ENCODE assay signal across 8 cellular contexts in the genomic region with DNA sequence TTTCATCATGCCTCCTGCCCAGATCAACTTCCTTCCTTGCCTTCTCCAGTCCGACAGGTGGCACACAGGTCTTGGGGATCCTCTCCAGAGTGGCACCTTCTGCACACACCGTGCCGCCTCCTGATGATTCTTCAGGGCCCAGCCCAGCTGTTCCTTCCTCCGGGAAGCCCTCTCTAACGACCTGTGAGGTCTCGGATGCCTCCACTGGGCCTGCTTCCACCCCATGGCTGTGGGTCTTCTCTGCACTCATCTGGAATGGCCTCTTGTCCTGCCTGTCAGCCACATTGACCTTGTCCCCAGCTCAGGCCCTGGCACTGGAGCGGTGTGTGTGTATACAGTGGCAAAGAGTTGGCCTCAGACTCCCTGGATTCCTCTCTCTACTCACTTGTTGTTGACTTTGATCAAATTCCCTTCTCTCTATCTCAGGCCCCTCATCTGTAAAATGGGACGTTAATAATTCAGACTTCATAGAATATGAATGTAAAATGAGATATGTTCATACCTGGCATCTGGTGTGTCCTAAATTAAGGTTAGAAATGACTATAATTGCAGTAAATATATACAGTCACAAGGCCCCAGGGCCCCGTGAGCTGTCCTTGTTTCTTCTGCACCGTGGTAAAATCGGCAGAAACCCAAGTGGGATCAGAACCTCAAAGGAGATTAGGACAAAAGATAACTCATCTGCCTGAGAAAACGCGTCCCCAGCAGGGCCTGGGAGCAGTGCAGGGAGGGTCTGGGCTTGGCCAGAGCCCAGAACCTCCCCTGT. TPM values are rescaled to one million over a fixed set of nuclear protein-coding genes. Genes with fewer than 3 reads are reported as not detected.
DNase-seq lines count a peak whose midpoint lies in the region; ATAC-seq and TF ChIP-seq lines count a peak whose summit lies in the region.

No MANE protein-coding gene starts in this region.

- CTCF ChIA-PET in activated CD8-positive, alpha-beta T cell treated with anti-CD3 and anti-CD28 coated beads for 36 hours (lab: Charles Lee) = interaction anchor here (0.9 to 1.0 kb wide), 2 partner anchors 40 to 133 kb away, joined by 3 read pairs; no protein-coding TSS in a partner anchor

- no peaks in the 10 kb centered on the region for H3K79me2 ChIP-seq in H9 (ENCODE audit: insufficient read depth, low read length)

- H3K9me3 ChIP-seq in H9 (ENCODE audit: control insufficient read depth, low read depth, low read length) (no peaks in the 10 kb centered on the region), gastroesophageal sphincter (no peaks in the 10 kb centered on the region), gastrocnemius medialis (no peaks in the 10 kb centered on the region)

- intact Hi-C loops in activated CD8-positive, alpha-beta T cell treated with anti-CD3 and anti-CD28 coated beads for 36 hours (cut with micrococcal nuclease) = no loop called here
- intact Hi-C loops in gastrocnemius medialis (cut with DNase I; ENCODE audit: low total_unique reads) = no loop called here

- no peak for ATAC-seq in activated CD8-positive, alpha-beta T cell treated with anti-CD3 and anti-CD28 coated beads for 36 hours
- ATAC-seq in gastroesophageal sphincter = no peak
- ATAC-seq in gastrocnemius medialis = peak in 1 of 2 donors; percentile 12
- no peak for ATAC-seq in HG02938 (IDR thresholded peaks at IDR 0.05; ENCODE audit: unreplicated experiment)
- no peak for ATAC-seq in GM21825 (IDR thresholded peaks at IDR 0.05; ENCODE audit: unreplicated experiment)
- no peak for ATAC-seq in HG03457 (IDR thresholded peaks at IDR 0.05; ENCODE audit: unreplicated experiment)

- peaks cover 11% of the 10 kb centered on the region for H3K23me2 ChIP-seq in H9 (ENCODE audit: insufficient read length, low read depth, low read length, poor library complexity, severe bottlenecking)

- no peaks in the 10 kb centered on the region for H4K20me1 ChIP-seq in H9 (ENCODE audit: control insufficient read depth, insufficient read depth, insufficient read length)

- DNase-seq in H9 (no peak), gastrocnemius medialis (peak in 1 of 2 donors; percentile 27), germinal center (ENCODE audit: low spot score) (no peak)
- DNase-seq in activated CD8-positive, alpha-beta T cell treated with anti-CD3 and anti-CD28 coated beads for 36 hours = no peak

- WGBS in H9 (ENCODE audit: extremely low coverage, insufficient read length, low lambda C conversion rate) = no CpG with 5 or more reads among the region's 13 CpGs
- 61 to 72% methylated on average over 6 to 9 of the region's 13 CpGs for WGBS in gastroesophageal sphincter (ENCODE audit: low coverage in 1 of 2), 2 donors

- H2BK5ac ChIP-seq in H9 (ENCODE audit: insufficient read length, low read length) = no peak overlapping the region

- H2BK15ac ChIP-seq in H9 (ENCODE audit: low read depth, low read length) = no peak overlapping the region

- no peak overlapping the region for H4K5ac ChIP-seq in H9 (ENCODE audit: insufficient read length, low read depth, low read length)

- no peak for TF ChIP-seq EP300 in gastroesophageal sphincter (IDR thresholded peaks at IDR 0.05)

- H3K4me3 ChIP-seq in gastroesophageal sphincter = peak overlapping the region; percentile 95 to 100
- peak overlapping the region; percentile 62 to 93 (median 76) for H3K4me3 ChIP-seq in gastrocnemius medialis

- H3K27ac Mint-ChIP-seq in H9 = peak overlapping the region in 1 of 3 experiments; percentile 91; a peak in 2 of 7 replicates
- H3K27ac Mint-ChIP-seq in activated CD8-positive, alpha-beta T cell treated with anti-CD3 and anti-CD28 coated beads for 36 hours = no peak overlapping the region

- H3T11ph ChIP-seq in H9 (ENCODE audit: low read length) = no peak overlapping the region

- H3K9me3 Mint-ChIP-seq in H9 = no peaks in the 10 kb centered on the region
- H3K9me3 Mint-ChIP-seq in activated CD8-positive, alpha-beta T cell treated with anti-CD3 and anti-CD28 coated beads for 36 hours = no peaks in the 10 kb centered on the region

- H3K27me3 ChIP-seq in H9 (ENCODE audit: insufficient read depth, low read length) = no peaks in the 10 kb centered on the region
- H3K27me3 ChIP-seq in gastroesophageal sphincter = no peaks in the 10 kb centered on the region
- H3K27me3 ChIP-seq in gastrocnemius medialis = no peaks in the 10 kb centered on the region

- no peak overlapping the region for H3K4ac ChIP-seq in H9 (ENCODE audit: low read depth, low read length)

- TF ChIP-seq CTCF in H9 (conservative IDR thresholded peaks at IDR 0.05) (no peak), gastroesophageal sphincter (IDR thresholded peaks at IDR 0.05) (no peak), gastrocnemius medialis (IDR thresholded peaks at IDR 0.05 in 4 of 5, conservative IDR thresholded peaks at IDR 0.05 in 1 of 5) (no peak)
- TF ChIP-seq CTCF in activated CD8-positive, alpha-beta T cell treated with anti-CD3 and anti-CD28 coated beads for 36 hours (IDR thresholded peaks at IDR 0.05) = no peak

- H3K4me1 ChIP-seq in H9 (ENCODE audit: insufficient read depth, low read length) (no peaks in the 10 kb centered on the region), gastroesophageal sphincter (peaks cover 0 to 50% (median 19%) of the 10 kb centered on the region in 3 donors), gastrocnemius medialis (peaks cover 27 to 29% of the 10 kb centered on the region in 2 donors)

- no peak overlapping the region for H2AFZ ChIP-seq in H9 (ENCODE audit: low read length)

- H2BK12ac ChIP-seq in H9 (ENCODE audit: insufficient read length, low read depth, low read length) = no peak overlapping the region

- H4K8ac ChIP-seq in H9 (replicated peaks; ENCODE audit: insufficient read length, low read depth, low read length) = no peak overlapping the region

- H3K27ac ChIP-seq in H9 (ENCODE audit: insufficient read length, low read depth, low read length) (no peak overlapping the region), gastroesophageal sphincter (peak overlapping the region in 3 of 4 donors; percentile 79 to 91 (median 89)), gastrocnemius medialis (peak overlapping the region; percentile 68 to 91 (median 81))

- H3K4me1 Mint-ChIP-seq in H9 = peaks cover 19 to 23% of the 10 kb centered on the region in 2 experiments
- H3K4me1 Mint-ChIP-seq in activated CD8-positive, alpha-beta T cell treated with anti-CD3 and anti-CD28 coated beads for 36 hours (ENCODE audit: low read depth) = peaks cover 18% of the 10 kb centered on the region

- TF ChIP-seq POLR2A in gastroesophageal sphincter (IDR thresholded peaks at IDR 0.05) (no peak), gastrocnemius medialis (IDR thresholded peaks at IDR 0.05) (no peak)

- POLR2A ChIA-PET in activated CD8-positive, alpha-beta T cell treated with anti-CD3 and anti-CD28 coated beads for 36 hours (lab: Charles Lee) = interaction anchor here (0.9 to 1.1 kb wide), 2 partner anchors 9 to 14 kb away, joined by 3 to 6 read pairs; no protein-coding TSS in a partner anchor

- H3K79me1 ChIP-seq in H9 (ENCODE audit: insufficient read depth, low read depth, low read length, poor library complexity, severe bottlenecking) = no peaks in the 10 kb centered on the region

- H2AK5ac ChIP-seq in H9 (ENCODE audit: insufficient read length, low read length) = no peak overlapping the region

- no peaks in the 10 kb centered on the region; the same call in 1 of the 2 replicates for H3K27me3 Mint-ChIP-seq in H9 (ENCODE audit: low read depth)
- no peaks in the 10 kb centered on the region for H3K27me3 Mint-ChIP-seq in activated CD8-positive, alpha-beta T cell treated with anti-CD3 and anti-CD28 coated beads for 36 hours

- in situ Hi-C loops in gastrocnemius medialis (cut with MboI; ENCODE audit: low sequenced_read_pairs in 4 of 4) = no loop called here

- no peak overlapping the region for H3K18ac ChIP-seq in H9 (ENCODE audit: insufficient read length, low read depth, low read length)

- H3K36me3 ChIP-seq in gastroesophageal sphincter (peaks cover 0 to 31% of the 10 kb centered on the region in 2 donors), gastrocnemius medialis (peaks cover 0 to 3% of the 10 kb centered on the region in 2 donors)

- H3K23ac ChIP-seq in H9 (ENCODE audit: insufficient read length, low read depth, low read length) = no peak overlapping the region

- no peak overlapping the region for H4K91ac ChIP-seq in H9 (ENCODE audit: insufficient read length, low read depth, low read length)

- peak overlapping the region; percentile 75 to 79 for H3K4me3 Mint-ChIP-seq in H9
- H3K4me3 Mint-ChIP-seq in activated CD8-positive, alpha-beta T cell treated with anti-CD3 and anti-CD28 coated beads for 36 hours = peak overlapping the region; percentile 81

- H3K56ac ChIP-seq in H9 (ENCODE audit: insufficient read length, low read depth, low read length) = no peak overlapping the region

- no peak overlapping the region for H3K9ac ChIP-seq in H9 (ENCODE audit: extremely low read depth, insufficient read length, low read length)

- H3K4me2 ChIP-seq in H9 (ENCODE audit: insufficient read depth, insufficient read length, low read length) = peak overlapping the region; percentile 89

- H2BK20ac ChIP-seq in H9 (ENCODE audit: low read depth, low read length, poor library complexity, severe bottlenecking) = no peak overlapping the region

- H3K36me3 Mint-ChIP-seq in H9 (ENCODE audit: insufficient read depth in 1 of 3, low read depth in 3 of 3) = peaks cover 0 to 2% (median 0%) of the 10 kb centered on the region in 3 experiments; a peak in 3 of 7 replicates
- H3K36me3 Mint-ChIP-seq in activated CD8-positive, alpha-beta T cell treated with anti-CD3 and anti-CD28 coated beads for 36 hours (ENCODE audit: low read depth) = no peaks in the 10 kb centered on the region

- H3K14ac ChIP-seq in H9 (ENCODE audit: insufficient read depth, low read length) = no peak overlapping the region

- no peak overlapping the region for H2BK120ac ChIP-seq in H9 (ENCODE audit: low read depth, low read length, poor library complexity, severe bottlenecking)

RNA-seq across cellular contexts. Expression of gene FAM210B, which starts 1.5 kb away (rescaled TPM):
- total RNA-seq in H9 (2021) (24.2 and 25.4 TPM in 2 replicates), gastroesophageal sphincter (10 to 100 TPM; 57.4 to 79.9 (median 59.3) TPM), gastrocnemius medialis (10 to 100 TPM; 34.5 to 57.2 (median 41.4) TPM)
- 1 to 10 TPM; 3.7 to 4.5 TPM for total RNA-seq in activated CD8-positive, alpha-beta T cell treated with anti-CD3 and anti-CD28 coated beads for 36 hours

RNA-seq across cellular contexts. Expression of gene AURKA, which starts 31.7 kb away (rescaled TPM):
- total RNA-seq in H9 (2021) (81.9 and 86.8 TPM in 2 replicates), gastroesophageal sphincter (1 to 10 TPM in 3 of 4 donors, under 1 TPM in 1; 0.54 to 2.5 (median 1.6) TPM), gastrocnemius medialis (10 to 100 TPM in 1 of 4 donors, 1 to 10 TPM in 3; 1.6 to 11.3 (median 4.6) TPM)
- 100 to 1,000 TPM in 1 of 2 experiments, 10 to 100 TPM in 1; 97.5 to 100 TPM for total RNA-seq in activated CD8-positive, alpha-beta T cell treated with anti-CD3 and anti-CD28 coated beads for 36 hours

RNA-seq across cellular contexts. Expression of gene CSTF1, which starts 32.1 kb away (rescaled TPM):
- total RNA-seq in H9 (2021) = 71.7 and 72.9 TPM in 2 replicates
- 10 to 100 TPM; 63.4 to 66.2 TPM for total RNA-seq in activated CD8-positive, alpha-beta T cell treated with anti-CD3 and anti-CD28 coated beads for 36 hours
- 10 to 100 TPM; 15.3 to 33.1 (median 22.4) TPM for total RNA-seq in gastroesophageal sphincter
- 10 to 100 TPM; 14.2 to 23.2 (median 18.9) TPM for total RNA-seq in gastrocnemius medialis

RNA-seq across cellular contexts. Expression of gene CASS4, which starts 51.7 kb away (rescaled TPM):
- total RNA-seq in H9 (2021) (not detected in 2 replicates), gastroesophageal sphincter (1 to 10 TPM; 1.2 to 9.0 (median 4.4) TPM), gastrocnemius medialis (under 1 TPM in 3 of 4 donors, not detected in 1; 0.36 to 0.86 (median 0.72) TPM)
- total RNA-seq in activated CD8-positive, alpha-beta T cell treated with anti-CD3 and anti-CD28 coated beads for 36 hours = 1 to 10 TPM; 3.5 to 3.7 TPM
